In genomic region chrX:68938244-68939004, GRCh38 we compare ENCODE assay signal across 18 cellular contexts.
A peak's percentile ranks its signal among the peaks of the same experiment; 100 is the strongest.
DNase-seq lines count a peak whose midpoint lies in the region; ATAC-seq, FAIRE-seq and TF ChIP-seq lines count a peak whose summit lies in the region.
"Had no signal": no experiment of that assay in that cellular context is flagged by ENCODE, and none has a peak within 500 bp of the region (broad histone marks: within the 10 kb centered on the region; RNA-seq: fewer than 3 reads in every experiment).

No MANE protein-coding gene starts in this region.

- no peaks in the 10 kb centered on the region for H3K9me3 Mint-ChIP-seq in activated T-cell treated with anti-CD3 and anti-CD28 coated beads, Interleukin-2, amount 50 U/mL, for 24 hours
- H3K9me3 Mint-ChIP-seq: activated CD4-positive, alpha-beta memory T cell treated with anti-CD3 and anti-CD28 coated beads, Interleukin-2, amount 10 ng/mL, durations not matched to agents 7 days and 5 days; activated naive CD4-positive, alpha-beta T cell treated with anti-CD3 and anti-CD28 coated beads for 36 hours; memory B cell had no signal

- TF ChIP-seq CTCF in colonic mucosa (IDR thresholded peaks at IDR 0.05) (no peak), kidney (IDR thresholded peaks at IDR 0.05; ENCODE audit: borderline replicate concordance, extremely low read depth, insufficient read depth) (no peak), vagina (IDR thresholded peaks at IDR 0.05) (no peak)

- H3K4me3 Mint-ChIP-seq in activated T-cell treated with anti-CD3 and anti-CD28 coated beads, Interleukin-2, amount 50 U/mL, for 24 hours: no peak overlapping the region
- H3K4me3 Mint-ChIP-seq: activated CD4-positive, alpha-beta memory T cell treated with anti-CD3 and anti-CD28 coated beads, Interleukin-2, amount 10 ng/mL, durations not matched to agents 7 days and 5 days; activated naive CD4-positive, alpha-beta T cell treated with anti-CD3 and anti-CD28 coated beads for 36 hours; memory B cell had no signal

- no peaks in the 10 kb centered on the region for H3K4me1 ChIP-seq in colonic mucosa
- H3K4me1 ChIP-seq in kidney (ENCODE audit: control insufficient read depth in 1 of 2, insufficient read depth in 1 of 2, low read depth in 1 of 2, low read length in 2 of 2): peaks cover 9 to 12% of the 10 kb centered on the region in 2 donors
- H3K4me1 ChIP-seq in vagina: no peaks in the 10 kb centered on the region

- FAIRE-seq in kidney (lab: Jason Lieb, UNC): no peak
- FAIRE-seq: GM12891 had no signal

- no peak overlapping the region for H3K27ac Mint-ChIP-seq in activated T-cell treated with anti-CD3 and anti-CD28 coated beads, Interleukin-2, amount 50 U/mL, for 24 hours
- H3K27ac Mint-ChIP-seq: activated CD4-positive, alpha-beta memory T cell treated with anti-CD3 and anti-CD28 coated beads, Interleukin-2, amount 10 ng/mL, durations not matched to agents 7 days and 5 days; activated naive CD4-positive, alpha-beta T cell treated with anti-CD3 and anti-CD28 coated beads for 36 hours; memory B cell had no signal

- peak; percentile 5 for DNase-seq in activated T-cell treated with anti-CD3 and anti-CD28 coated beads, Interleukin-2, amount 50 U/mL, for 24 hours
- DNase-seq in activated T-cell treated with anti-CD3 and anti-CD28 coated beads, Interleukin-2, amount 50 U/mL, for 1 hour: no peak
- DNase-seq in colonic mucosa: peak; percentile 14
- DNase-seq in kidney: peak; percentile 82
- peak; percentile 72 to 74 for DNase-seq in vagina (ENCODE audit: extremely low spot score in 2 of 2)
- no peak for DNase-seq in COLO668 (lab: John Stamatoyannopoulos, UW; ENCODE audit: unreplicated experiment)
- DNase-seq: 8988T; activated CD4-positive, alpha-beta memory T cell treated with anti-CD3 and anti-CD28 coated beads, Interleukin-2, amount 10 ng/mL, durations not matched to agents 7 days and 5 days; activated naive CD4-positive, alpha-beta T cell treated with anti-CD3 and anti-CD28 coated beads for 36 hours; MM.1S; NCI-H2227 treated with DMSO at 0.1 percent for 48 hours; PC-3; T-helper 2 cell had no signal

- H3K9me3 ChIP-seq in colonic mucosa (no peaks in the 10 kb centered on the region), kidney (ENCODE audit: control insufficient read depth in 1 of 2, low read length in 2 of 2) (no peaks in the 10 kb centered on the region), vagina (no peaks in the 10 kb centered on the region)

- no peaks in the 10 kb centered on the region for H3K27me3 ChIP-seq in colonic mucosa
- H3K27me3 ChIP-seq in vagina: no peaks in the 10 kb centered on the region

- no peak overlapping the region for H3K27ac ChIP-seq in colonic mucosa
- H3K27ac ChIP-seq in kidney (ENCODE audit: low read depth in 2 of 2, low read length in 2 of 2): no peak overlapping the region
- H3K27ac ChIP-seq in vagina: no peak overlapping the region
- H3K27ac ChIP-seq: dorsolateral prefrontal cortex had no signal

- no peaks in the 10 kb centered on the region for H3K36me3 Mint-ChIP-seq in activated T-cell treated with anti-CD3 and anti-CD28 coated beads, Interleukin-2, amount 50 U/mL, for 24 hours (ENCODE audit: low read depth)

- ATAC-seq in GM18907 (IDR thresholded peaks at IDR 0.05; ENCODE audit: unreplicated experiment): no peak
- no peak for ATAC-seq in HG03280 (IDR thresholded peaks at IDR 0.05; ENCODE audit: unreplicated experiment)
- ATAC-seq: PC-3 had no signal

- TF ChIP-seq POLR2A in vagina (IDR thresholded peaks at IDR 0.05): no peak

- H3K4me3 ChIP-seq in colonic mucosa (no peak overlapping the region), kidney (ENCODE audit: low read length in 2 of 2) (no peak overlapping the region), vagina (no peak overlapping the region)
- H3K4me3 ChIP-seq: dorsolateral prefrontal cortex had no signal

- H3K27me3 Mint-ChIP-seq in activated T-cell treated with anti-CD3 and anti-CD28 coated beads, Interleukin-2, amount 50 U/mL, for 24 hours: peaks cover 25% of the 10 kb centered on the region
- H3K27me3 Mint-ChIP-seq: activated CD4-positive, alpha-beta memory T cell treated with anti-CD3 and anti-CD28 coated beads, Interleukin-2, amount 10 ng/mL, durations not matched to agents 7 days and 5 days had no signal

- intact Hi-C loops in colonic mucosa (cut with DNase I): no loop called here
- intact Hi-C loops in kidney (cut with DNase I): no loop called here
- intact Hi-C loops in vagina (cut with DNase I): no loop called here

- H3K36me3 ChIP-seq in colonic mucosa: no peaks in the 10 kb centered on the region
- no peaks in the 10 kb centered on the region for H3K36me3 ChIP-seq in kidney (ENCODE audit: control insufficient read depth in 1 of 2, insufficient read depth in 2 of 2, low read length in 2 of 2)
- no peaks in the 10 kb centered on the region for H3K36me3 ChIP-seq in vagina

- H3K9ac ChIP-seq in colonic mucosa (ENCODE audit: low read depth in 2 of 2, low read length in 2 of 2) (no peak overlapping the region), kidney (ENCODE audit: low read length in 2 of 2) (no peak overlapping the region)

- H3K4me1 Mint-ChIP-seq in activated T-cell treated with anti-CD3 and anti-CD28 coated beads, Interleukin-2, amount 50 U/mL, for 24 hours (ENCODE audit: low read depth): no peaks in the 10 kb centered on the region

Comparison
In these comparisons a context has a peak if more than half of its experiments do, and no peak if none do; other contexts are left out.
1. DNase-seq: peak in activated T-cell treated with anti-CD3 and anti-CD28 coated beads, Interleukin-2, amount 50 U/mL, for 24 hours (single experiment), colonic mucosa (single experiment), kidney (single experiment) and vagina (2 of 2); none in activated T-cell treated with anti-CD3 and anti-CD28 coated beads, Interleukin-2, amount 50 U/mL, for 1 hour (single experiment) and COLO668 (single experiment).